8 cellular contexts compared by ENCODE assay signal in genomic region chr4:155666701-155667537, GRCh38. TPM values are rescaled to one million over a fixed set of nuclear protein-coding genes. Genes with fewer than 3 reads are reported as not detected.
DNase-seq lines count a peak whose midpoint lies in the region; ATAC-seq, FAIRE-seq and TF ChIP-seq lines count a peak whose summit lies in the region.

Gene GUCY1A1 (plus strand): TSS chr4:155666848. CDS start chr4:155696868, 30,020 bp downstream.

- DNase-seq in CD4-positive, alpha-beta T cell: peak in 2 of 10 experiments; percentile 1 to 32
- DNase-seq in GM19239 (ENCODE audit: insufficient read length, low spot score): peak; percentile 18
- DNase-seq in activated CD4-positive, alpha-beta T cell treated with anti-CD3 and anti-CD28 coated beads, Interleukin-2, amount 50 U/mL, for 48 hours: peak; percentile 3 to 8
- DNase-seq in thoracic aorta (ENCODE audit: low spot score): no peak
- DNase-seq in SIG-M5 treated with dmso at 0.1 percent for 504 hours (lab: John Stamatoyannopoulos, UW; ENCODE audit: unreplicated experiment): no peak

- H3K4me3 ChIP-seq in esophagus (ENCODE audit: low read depth in 1 of 2, low read length in 2 of 2): peak within 1 kb of the TSS; percentile 58 to 66
- peak within 1 kb of the TSS; percentile 44 for H3K4me3 ChIP-seq in mononuclear cell (ENCODE audit: low read length)
- peak within 1 kb of the TSS; percentile 73 for H3K4me3 ChIP-seq in thoracic aorta

- intact Hi-C loops in CD4-positive, alpha-beta T cell (cut with DNase I, micrococcal nuclease): no loop called here

- peak; percentile 87 for FAIRE-seq in GM19239 (lab: Jason Lieb, UNC)

- H3K9me3 ChIP-seq in CD4-positive, alpha-beta T cell (ENCODE audit: control insufficient read depth, low read length): no peaks in the 10 kb centered on the region
- H3K9me3 ChIP-seq in esophagus (ENCODE audit: control insufficient read depth in 2 of 2, insufficient read depth in 1 of 2, low read depth in 1 of 2, low read length in 1 of 2) (no peaks in the 10 kb centered on the region), mononuclear cell (ENCODE audit: low read depth, low read length) (no peaks in the 10 kb centered on the region), thoracic aorta (no peaks in the 10 kb centered on the region)

- no peaks in the 10 kb centered on the region for H3K9me3 Mint-ChIP-seq in CD4-positive, alpha-beta T cell

- no peak for ATAC-seq in CD4-positive, alpha-beta T cell (ENCODE audit: poor library complexity)
- ATAC-seq in HG03439 (IDR thresholded peaks at IDR 0.05; ENCODE audit: unreplicated experiment): peak; percentile 52
- ATAC-seq in thoracic aorta (ENCODE audit: insufficient number of reproducible peaks, low FRiP score, low read depth): peak; percentile 35

- POLR2A ChIA-PET in CD4-positive, alpha-beta T cell (lab: Charles Lee): no interaction called here

- peaks cover 42% of the 10 kb centered on the region for H3K27me3 ChIP-seq in CD4-positive, alpha-beta T cell (ENCODE audit: control insufficient read depth, insufficient read depth, low read length)
- H3K27me3 ChIP-seq in esophagus (ENCODE audit: control insufficient read depth in 1 of 2, insufficient read depth in 2 of 2, low read length in 2 of 2): no peaks in the 10 kb centered on the region
- peaks cover 22% of the 10 kb centered on the region for H3K27me3 ChIP-seq in mononuclear cell (ENCODE audit: insufficient read depth, low read length)
- no peaks in the 10 kb centered on the region for H3K27me3 ChIP-seq in thoracic aorta (replicated peaks; ENCODE audit: insufficient read depth)

- H3K4me1 Mint-ChIP-seq in CD4-positive, alpha-beta T cell (ENCODE audit: low read depth): peaks cover 21% of the 10 kb centered on the region

- H3K27ac ChIP-seq in CD4-positive, alpha-beta T cell (ENCODE audit: low read depth, low read length): no peak within 1 kb of the TSS
- H3K27ac ChIP-seq in esophagus (ENCODE audit: low read depth in 2 of 2, low read length in 1 of 2) (peak within 1 kb of the TSS; percentile 73 to 78), thoracic aorta (peak within 1 kb of the TSS; percentile 83 to 94)

- CTCF ChIA-PET in CD4-positive, alpha-beta T cell (lab: Charles Lee): no interaction called here

- H3K27me3 Mint-ChIP-seq in CD4-positive, alpha-beta T cell: peaks cover 64% of the 10 kb centered on the region

- no peak for TF ChIP-seq CTCF in CD4-positive, alpha-beta T cell (IDR thresholded peaks at IDR 0.05)
- no peak for TF ChIP-seq CTCF in thoracic aorta (IDR thresholded peaks at IDR 0.05)

- peak within 1 kb of the TSS; percentile 63 for H3K4me3 Mint-ChIP-seq in CD4-positive, alpha-beta T cell

- H3K27ac Mint-ChIP-seq in CD4-positive, alpha-beta T cell: no peak within 1 kb of the TSS

- WGBS in esophagus, 2 donors: 1 to 2% methylated on average over 49 of the region's 49 CpGs

- peaks cover 0 to 3% of the 10 kb centered on the region in 2 donors for H3K4me1 ChIP-seq in esophagus (ENCODE audit: control insufficient read depth in 2 of 2, insufficient read depth in 2 of 2, low read length in 1 of 2)
- H3K4me1 ChIP-seq in mononuclear cell (ENCODE audit: insufficient read depth, low read length): peaks cover 6% of the 10 kb centered on the region
- H3K4me1 ChIP-seq in thoracic aorta (ENCODE audit: control insufficient read depth in 1 of 2, low read depth in 2 of 2): peaks cover 7 to 46% of the 10 kb centered on the region in 2 donors

- H3K36me3 Mint-ChIP-seq in CD4-positive, alpha-beta T cell (ENCODE audit: low read depth): no peaks in the 10 kb centered on the region

- H3K36me3 ChIP-seq in esophagus (ENCODE audit: control insufficient read depth in 2 of 2, insufficient read depth in 2 of 2, low read length in 1 of 2): no peaks in the 10 kb centered on the region
- no peaks in the 10 kb centered on the region for H3K36me3 ChIP-seq in thoracic aorta

RNA-seq across cellular contexts. Expression of gene GUCY1A1, which starts in this region (rescaled TPM):
- total RNA-seq in CD4-positive, alpha-beta T cell: not detected
- under 1 TPM; 0.67 to 0.81 TPM for polyA plus RNA-seq in esophagus
- total RNA-seq in mononuclear cell (6.4 TPM), thoracic aorta (100 to 1,000 TPM; 110 to 135 TPM)

Comparison
In these comparisons a context has a peak if more than half of its experiments do, and no peak if none do; other contexts are left out.
1. RNA of gene GUCY1A1 (total RNA-seq): 110 to 135 TPM in thoracic aorta; 6.4 TPM in mononuclear cell (single experiment) and not detected in CD4-positive, alpha-beta T cell; every median in the first group is over 10 times any median in the second.
2. DNase-seq: peak in GM19239 (single experiment) and activated CD4-positive, alpha-beta T cell treated with anti-CD3 and anti-CD28 coated beads, Interleukin-2, amount 50 U/mL, for 48 hours (2 of 2); none in thoracic aorta (single experiment) and SIG-M5 treated with dmso at 0.1 percent for 504 hours (single experiment).
3. Peak in every context shown above with its lines, with median percentiles within 50 percentile points of each other: H3K4me3 ChIP-seq.